Comparison of ENCODE assay signal across 10 cellular contexts in genomic region chr19:1774999-1775772, GRCh38. TPM values are rescaled to one million over a fixed set of nuclear protein-coding genes. Genes with fewer than 3 reads are reported as not detected.
DNase-seq lines count a peak whose midpoint lies in the region; ATAC-seq and TF ChIP-seq lines count a peak whose summit lies in the region.
"Had no signal": no experiment of that assay in that cellular context is flagged by ENCODE, and none has a peak within 500 bp of the region (broad histone marks: within the 10 kb centered on the region; RNA-seq: fewer than 3 reads in every experiment).

No MANE protein-coding gene starts in this region.

- H3K4me1 ChIP-seq in Caco-2 = no peaks in the 10 kb centered on the region
- no peaks in the 10 kb centered on the region for H3K4me1 ChIP-seq in adipocyte (ENCODE audit: control insufficient read depth, insufficient read depth, low read length)
- H3K4me1 ChIP-seq in left lung = no peaks in the 10 kb centered on the region
- H3K4me1 ChIP-seq in thyroid gland = peaks cover 0 to 4% of the 10 kb centered on the region in 2 donors
- H3K4me1 ChIP-seq: parathyroid adenoma had no signal

- H3K36me3 ChIP-seq in Caco-2 (ENCODE audit: control insufficient read depth, insufficient read depth, low read length) = no peaks in the 10 kb centered on the region
- no peaks in the 10 kb centered on the region for H3K36me3 ChIP-seq in adipocyte (ENCODE audit: control insufficient read depth, insufficient read depth, low read length, severe bottlenecking)
- H3K36me3 ChIP-seq in left lung = no peaks in the 10 kb centered on the region
- no peaks in the 10 kb centered on the region for H3K36me3 ChIP-seq in thyroid gland

- 5 to 9% methylated on average over 16 to 34 of the region's 59 CpGs for WGBS in thyroid gland, 2 donors

- TF ChIP-seq CTCF in Caco-2 (IDR thresholded peaks at IDR 0.05; ENCODE audit: insufficient read depth in 1 of 2, low read depth in 1 of 2, low read length in 1 of 2, severe bottlenecking in 1 of 2, unreplicated experiment in 1 of 2) = peak; percentile 39 to 83
- TF ChIP-seq CTCF in left lung (IDR thresholded peaks at IDR 0.05) = peak; percentile 24 to 42
- peak in 2 of 6 experiments; percentile 25 to 37 for TF ChIP-seq CTCF in thyroid gland (IDR thresholded peaks at IDR 0.05)

- no peaks in the 10 kb centered on the region for H3K4me1 Mint-ChIP-seq in Caco-2 (ENCODE audit: low read depth, unreplicated experiment)

- peaks cover 13% of the 10 kb centered on the region for H3K9me3 Mint-ChIP-seq in Caco-2 (ENCODE audit: unreplicated experiment)

- no peak overlapping the region for H3K4me3 ChIP-seq in Caco-2 (ENCODE audit: low read depth, low read length)
- no peak overlapping the region for H3K4me3 ChIP-seq in adipocyte (ENCODE audit: low read length)
- no peak overlapping the region for H3K4me3 ChIP-seq in left lung
- H3K4me3 ChIP-seq in thyroid gland (replicated peaks in 1 of 3) = no peak overlapping the region

- peak in 1 of 2 experiments; percentile 56 for DNase-seq in Caco-2
- DNase-seq in HT1080 (ENCODE audit: low read depth) = peak; percentile 71
- DNase-seq in adipocyte (ENCODE audit: low read depth) = peak; percentile 24
- no peak for DNase-seq in left lung
- DNase-seq in medulla oblongata (ENCODE audit: extremely low spot score) = no peak
- DNase-seq in thyroid gland = no peak
- no peak for DNase-seq in retina

- peaks cover 16% of the 10 kb centered on the region for H3K27me3 Mint-ChIP-seq in Caco-2 (ENCODE audit: insufficient read depth, unreplicated experiment)

- H3K27ac ChIP-seq in left lung (no peak overlapping the region), thyroid gland (no peak overlapping the region)
- H3K27ac ChIP-seq: parathyroid adenoma had no signal

- H3K9me3 ChIP-seq in Caco-2 (peaks cover 11% of the 10 kb centered on the region), adipocyte (ENCODE audit: control insufficient read depth, low read length) (peaks cover 17% of the 10 kb centered on the region), left lung (peaks cover 0 to 19% of the 10 kb centered on the region in 2 donors), thyroid gland (no peaks in the 10 kb centered on the region)

- no peak overlapping the region for H3K27ac Mint-ChIP-seq in Caco-2 (ENCODE audit: unreplicated experiment)

- CTCF ChIA-PET in Caco-2 (lab: Charles Lee) = interaction anchor here (0.6 to 1.0 kb wide), 4 partner anchors 42 to 221 kb away, joined by 3 to 11 read pairs (median 6); partner anchors contain the start of gene TCF3

- peaks cover 5% of the 10 kb centered on the region for H3K36me3 Mint-ChIP-seq in Caco-2 (ENCODE audit: insufficient read depth, unreplicated experiment)

- no peaks in the 10 kb centered on the region for H3K27me3 ChIP-seq in Caco-2 (replicated peaks; ENCODE audit: control insufficient read depth, insufficient read depth, low read length)
- H3K27me3 ChIP-seq in adipocyte (replicated peaks; ENCODE audit: control insufficient read depth, insufficient read depth, low read length) = peaks cover 42% of the 10 kb centered on the region
- H3K27me3 ChIP-seq in left lung = peaks cover 62 to 100% of the 10 kb centered on the region in 2 donors
- H3K27me3 ChIP-seq in thyroid gland = peaks cover 31% of the 10 kb centered on the region

- POLR2A ChIA-PET in Caco-2 (lab: Charles Lee) = no interaction called here

- H3K9ac ChIP-seq in adipocyte (ENCODE audit: low read length) = no peak overlapping the region
- H3K9ac ChIP-seq: parathyroid adenoma had no signal

- intact Hi-C loops in Caco-2 (cut with micrococcal nuclease; ENCODE audit: unreplicated experiment) (no loop called here), left lung (cut with DNase I) (no loop called here), thyroid gland (cut with DNase I) (no loop called here)

- no peak overlapping the region for H3K4me3 Mint-ChIP-seq in Caco-2 (ENCODE audit: unreplicated experiment)

- TF ChIP-seq POLR2A in thyroid gland (IDR thresholded peaks at IDR 0.05) = no peak

- BruUV-seq in Caco-2 (replicated peaks; lab: Mats Ljungman, UMichigan) = no TSS peak

- peak; percentile 42 for ATAC-seq in left lung
- ATAC-seq in GM21423 (IDR thresholded peaks at IDR 0.05; ENCODE audit: unreplicated experiment) = no peak

RNA-seq across cellular contexts. Expression of gene ONECUT3, which starts 21.9 kb away (rescaled TPM):
- total RNA-seq in Caco-2 (2022) (not detected in 2 replicates), left lung (not detected), thyroid gland (not detected)
- not detected in 2 replicates for total RNA-seq in HT1080 (2014; rRNA removed; shearing (Covaris generic))
- not detected in 2 replicates for polyA plus RNA-seq in HT1080 (2015; cell fraction: cytosol; rRNA removed)
- not detected in 2 replicates for polyA plus RNA-seq in HT1080 (2015; cell fraction: nucleus; rRNA removed)
- total RNA-seq: RPMI7951 had no signal

RNA-seq across cellular contexts. Expression of gene ATP8B3, which starts 36.9 kb away (rescaled TPM):
- total RNA-seq in Caco-2 (2022) = 0.28 and 0.45 TPM in 2 replicates
- total RNA-seq in HT1080 (2014; rRNA removed; shearing (Covaris generic)) = 6.1 and 9.8 TPM in 2 replicates
- polyA plus RNA-seq in HT1080 (2015; cell fraction: cytosol; rRNA removed) = 14.7 and 15.5 TPM in 2 replicates
- 27.4 and 30.1 TPM in 2 replicates for polyA plus RNA-seq in HT1080 (2015; cell fraction: nucleus; rRNA removed)
- total RNA-seq in left lung = 1 to 10 TPM; 1.9 to 2.5 TPM
- 1 to 10 TPM in 3 of 4 donors, not detected in 1; 1.3 to 2.0 (median 1.6) TPM for total RNA-seq in thyroid gland

Comparison
In these comparisons a context has a peak if more than half of its experiments do, and no peak if none do; other contexts are left out.
1. DNase-seq: peak in HT1080 (single experiment) and adipocyte (single experiment); none in left lung (0 of 2), medulla oblongata (single experiment), thyroid gland (0 of 2) and retina (single experiment).